ENCODE assay signal across 8 cellular contexts in the genomic region with DNA sequence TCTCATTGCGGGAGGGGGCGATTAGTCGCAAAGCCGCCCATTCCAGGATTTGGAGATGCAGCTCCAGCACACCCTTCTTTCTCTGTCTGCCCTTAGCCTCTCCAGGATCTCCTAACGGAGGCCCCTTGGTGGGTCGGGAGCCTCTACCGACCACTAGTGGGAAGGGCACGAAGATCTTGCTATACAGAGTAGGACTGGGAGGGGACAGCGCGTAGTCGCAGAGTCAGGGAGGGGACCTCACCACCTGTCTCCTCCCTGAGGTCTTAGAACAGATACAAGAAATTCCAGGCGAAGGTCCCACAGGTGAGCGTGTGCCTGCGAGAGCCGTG. TPM values are rescaled to one million over a fixed set of nuclear protein-coding genes. Genes with fewer than 3 reads are reported as not detected.
A peak's percentile ranks its signal among the peaks of the same experiment; 100 is the strongest.
DNase-seq lines count a peak whose midpoint lies in the region; ATAC-seq and TF ChIP-seq lines count a peak whose summit lies in the region.

No MANE protein-coding gene starts in this region.

- POLR2A ChIA-PET in activated naive CD8-positive, alpha-beta T cell treated with anti-CD3 and anti-CD28 coated beads, Interleukin-2, amount 10 ng/mL, durations not matched to agents 7 days and 5 days (lab: Charles Lee), result no interaction called here

- peak; percentile 19; the same call in 1 of the 2 replicates for TF ChIP-seq CTCF in AG10803 (conservative IDR thresholded peaks at IDR 0.05; ENCODE audit: low read length)

- H3K9ac ChIP-seq in HUES64 (ENCODE audit: low read depth, low read length), result no peak overlapping the region

- no peak overlapping the region for H3K4me3 ChIP-seq in AG10803 (ENCODE audit: low read length)
- H3K4me3 ChIP-seq in HUES64 (ENCODE audit: low read length), result peak overlapping the region; percentile 63

- DNase-seq in AG10803 (ENCODE audit: low read depth), result no peak
- no peak for DNase-seq in activated naive CD8-positive, alpha-beta T cell treated with anti-CD3 and anti-CD28 coated beads, Interleukin-2, amount 10 ng/mL, durations not matched to agents 7 days and 5 days
- peak; percentile 65 for DNase-seq in iPS-NIHi11 (ENCODE audit: low spot score)
- no peak for DNase-seq in stimulated activated naive CD8-positive, alpha-beta T cell treated with anti-CD3 and anti-CD28 coated beads, Interleukin-15, amount 100 ng/mL, for 72 hours
- DNase-seq in NCI-H2081 (lab: John Stamatoyannopoulos, UW), result no peak
- no peak for DNase-seq in activated gamma-delta T cell treated with Interleukin-2 at 50 U/mL for 16 hours

- ATAC-seq in activated naive CD8-positive, alpha-beta T cell treated with anti-CD3 and anti-CD28 coated beads, Interleukin-2, amount 10 ng/mL, durations not matched to agents 7 days and 5 days (ENCODE audit: low read depth), result peak; percentile 54
- ATAC-seq in stimulated activated naive CD8-positive, alpha-beta T cell treated with anti-CD3 and anti-CD28 coated beads, Interleukin-15, amount 100 ng/mL, for 72 hours, result peak; percentile 57
- no peak for ATAC-seq in HG03280 (IDR thresholded peaks at IDR 0.05; ENCODE audit: unreplicated experiment)

- peaks cover 48% of the 10 kb centered on the region for H3K27me3 Mint-ChIP-seq in activated naive CD8-positive, alpha-beta T cell treated with anti-CD3 and anti-CD28 coated beads, Interleukin-2, amount 10 ng/mL, durations not matched to agents 7 days and 5 days
- peaks cover 81% of the 10 kb centered on the region for H3K27me3 Mint-ChIP-seq in stimulated activated naive CD8-positive, alpha-beta T cell treated with anti-CD3 and anti-CD28 coated beads, Interleukin-15, amount 100 ng/mL, for 72 hours

- peak overlapping the region; percentile 73 for H3K4me3 Mint-ChIP-seq in activated naive CD8-positive, alpha-beta T cell treated with anti-CD3 and anti-CD28 coated beads, Interleukin-2, amount 10 ng/mL, durations not matched to agents 7 days and 5 days
- H3K4me3 Mint-ChIP-seq in stimulated activated naive CD8-positive, alpha-beta T cell treated with anti-CD3 and anti-CD28 coated beads, Interleukin-15, amount 100 ng/mL, for 72 hours, result peak overlapping the region; percentile 75 to 78

- H3K9me3 ChIP-seq in HUES64 (ENCODE audit: insufficient read depth, low read depth, low read length), result no peaks in the 10 kb centered on the region

- no peaks in the 10 kb centered on the region for H3K4me1 ChIP-seq in HUES64 (ENCODE audit: insufficient read depth, low read length)

- H3K36me3 Mint-ChIP-seq in activated naive CD8-positive, alpha-beta T cell treated with anti-CD3 and anti-CD28 coated beads, Interleukin-2, amount 10 ng/mL, durations not matched to agents 7 days and 5 days, result no peaks in the 10 kb centered on the region

- H3K27ac Mint-ChIP-seq in activated naive CD8-positive, alpha-beta T cell treated with anti-CD3 and anti-CD28 coated beads, Interleukin-2, amount 10 ng/mL, durations not matched to agents 7 days and 5 days, result no peak overlapping the region
- H3K27ac Mint-ChIP-seq in stimulated activated naive CD8-positive, alpha-beta T cell treated with anti-CD3 and anti-CD28 coated beads, Interleukin-15, amount 100 ng/mL, for 72 hours, result peak overlapping the region in 1 of 2 donors; percentile 30

- H3K27ac ChIP-seq in HUES64 (ENCODE audit: low read depth, low read length), result no peak overlapping the region

- peaks cover 1% of the 10 kb centered on the region for H3K4me1 Mint-ChIP-seq in activated naive CD8-positive, alpha-beta T cell treated with anti-CD3 and anti-CD28 coated beads, Interleukin-2, amount 10 ng/mL, durations not matched to agents 7 days and 5 days
- H3K4me1 Mint-ChIP-seq in stimulated activated naive CD8-positive, alpha-beta T cell treated with anti-CD3 and anti-CD28 coated beads, Interleukin-15, amount 100 ng/mL, for 72 hours, result peaks cover 11% of the 10 kb centered on the region

- WGBS in HUES64, result 18% methylated on average over 15 of the region's 15 CpGs

- no peaks in the 10 kb centered on the region for H3K36me3 ChIP-seq in HUES64 (ENCODE audit: insufficient read depth, low read length)

- no peaks in the 10 kb centered on the region for H3K9me3 Mint-ChIP-seq in activated naive CD8-positive, alpha-beta T cell treated with anti-CD3 and anti-CD28 coated beads, Interleukin-2, amount 10 ng/mL, durations not matched to agents 7 days and 5 days
- H3K9me3 Mint-ChIP-seq in stimulated activated naive CD8-positive, alpha-beta T cell treated with anti-CD3 and anti-CD28 coated beads, Interleukin-15, amount 100 ng/mL, for 72 hours, result no peaks in the 10 kb centered on the region

- peaks cover 50% of the 10 kb centered on the region for H3K27me3 ChIP-seq in HUES64 (ENCODE audit: insufficient read depth, low read length)

RNA-seq across cellular contexts. Expression of a gene that starts 0.6 kb away (rescaled TPM):
- 1.0 TPM for polyA plus RNA-seq in HUES64 (2013, experiment 1 of 2)
- 2.0 TPM for polyA plus RNA-seq in HUES64 (2013, experiment 2 of 2)
- not detected for total RNA-seq in activated naive CD8-positive, alpha-beta T cell treated with anti-CD3 and anti-CD28 coated beads, Interleukin-2, amount 10 ng/mL, durations not matched to agents 7 days and 5 days

RNA-seq across cellular contexts. Expression of a gene that starts 23.4 kb away (rescaled TPM):
- not detected for polyA plus RNA-seq in HUES64 (2013, experiment 1 of 2)
- not detected for polyA plus RNA-seq in HUES64 (2013, experiment 2 of 2)
- total RNA-seq in activated naive CD8-positive, alpha-beta T cell treated with anti-CD3 and anti-CD28 coated beads, Interleukin-2, amount 10 ng/mL, durations not matched to agents 7 days and 5 days, result not detected

RNA-seq across cellular contexts. Expression of a gene that starts 28.6 kb away (rescaled TPM):
- polyA plus RNA-seq in HUES64 (2013, experiment 1 of 2), result 72.2 TPM
- polyA plus RNA-seq in HUES64 (2013, experiment 2 of 2), result 58.4 TPM
- total RNA-seq in activated naive CD8-positive, alpha-beta T cell treated with anti-CD3 and anti-CD28 coated beads, Interleukin-2, amount 10 ng/mL, durations not matched to agents 7 days and 5 days, result 10 to 100 TPM; 59.1 to 61.6 TPM

RNA-seq across cellular contexts. Expression of a gene that starts 57.7 kb away (rescaled TPM):
- 0.25 TPM for polyA plus RNA-seq in HUES64 (2013, experiment 1 of 2)
- 0.38 TPM for polyA plus RNA-seq in HUES64 (2013, experiment 2 of 2)
- not detected for total RNA-seq in activated naive CD8-positive, alpha-beta T cell treated with anti-CD3 and anti-CD28 coated beads, Interleukin-2, amount 10 ng/mL, durations not matched to agents 7 days and 5 days
